ENCODE assay signal across 11 cellular contexts in the genomic region with DNA sequence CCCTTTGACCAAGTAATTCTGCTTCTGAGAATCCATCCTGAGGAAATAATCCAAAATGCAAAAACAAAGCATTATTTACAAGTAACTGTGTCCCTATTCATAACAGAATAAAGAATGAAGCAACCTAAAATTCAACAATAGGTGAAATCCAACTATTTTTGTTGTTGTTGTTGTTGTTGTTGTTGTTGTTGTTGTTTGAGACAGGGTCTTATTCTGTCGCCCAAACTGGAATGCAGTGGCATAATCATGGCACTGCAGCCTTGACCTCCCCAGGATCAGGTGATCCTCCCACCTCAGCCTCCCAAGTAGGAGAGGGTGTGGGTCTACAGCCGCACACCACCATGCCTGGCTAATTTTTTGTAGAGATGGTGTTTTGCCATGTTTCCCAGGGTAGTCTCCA.
"Had no signal": no experiment of that assay in that cellular context is flagged by ENCODE, and none has a peak within 500 bp of the region (broad histone marks: within the 10 kb centered on the region; RNA-seq: fewer than 3 reads in every experiment).

No MANE protein-coding gene starts in this region.

- DNase-seq: GM23248, GOT3, H7, H9, HCEC 1CT, HFFc6 had no signal

- ATAC-seq: GM23338, HCT116 had no signal

- H2AFZ ChIP-seq: GM23248, GM23338 had no signal

- H3K9ac ChIP-seq: GM23248 had no signal

- H3K9me3 ChIP-seq: HAP-1 had no signal

- H3K4me1 ChIP-seq: HAP-1 had no signal

- H3K27ac ChIP-seq: GM23248 had no signal

- H3K4me3 ChIP-seq: GM23248, GM23338, HAP-1 had no signal

- FAIRE-seq: H1, H54 had no signal

- H3K4me2 ChIP-seq: GM23338 had no signal

- H3K36me3 ChIP-seq: HAP-1 had no signal
